8 cellular contexts compared by ENCODE assay signal in the genomic region with DNA sequence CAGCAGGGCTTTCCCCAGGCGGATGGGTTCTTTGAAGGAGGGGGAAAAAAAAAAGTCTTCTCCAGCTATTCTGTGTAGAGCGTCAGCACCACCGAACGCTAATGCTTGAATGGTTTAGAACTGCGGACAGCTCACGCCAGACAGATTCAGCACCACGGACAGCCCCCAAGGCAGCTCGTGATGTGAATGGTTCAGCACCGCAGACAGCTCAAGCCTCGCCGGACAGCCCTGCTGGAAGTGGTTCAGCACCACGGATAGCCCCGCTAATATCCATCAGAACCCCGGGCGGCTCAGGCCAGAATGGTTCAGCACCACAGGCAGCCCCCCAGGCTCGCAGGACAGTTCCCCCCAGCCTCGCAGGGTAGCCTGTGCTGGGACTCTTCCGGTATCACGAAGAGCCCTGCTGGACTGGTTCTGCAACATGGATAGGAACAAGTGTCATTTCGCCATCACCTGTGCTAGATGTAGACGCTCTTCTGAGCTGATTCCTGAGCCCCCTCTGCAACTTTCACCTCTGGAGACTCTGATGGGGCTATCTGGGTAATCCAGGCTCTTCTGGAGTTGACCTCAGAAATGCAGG. TPM values are rescaled to one million over a fixed set of nuclear protein-coding genes. Genes with fewer than 3 reads are reported as not detected.
DNase-seq lines count a peak whose midpoint lies in the region; ATAC-seq and TF ChIP-seq lines count a peak whose summit lies in the region.

No MANE protein-coding gene starts in this region.

- intact Hi-C loops in MCF 10A (cut with micrococcal nuclease): no loop called here

- no peaks in the 10 kb centered on the region for H3K4me1 Mint-ChIP-seq in MCF 10A (ENCODE audit: insufficient read depth, unreplicated experiment)

- H3K9me3 Mint-ChIP-seq in MCF 10A (ENCODE audit: unreplicated experiment): peaks cover 44% of the 10 kb centered on the region

- peaks cover 7% of the 10 kb centered on the region for H3K36me3 Mint-ChIP-seq in MCF 10A (ENCODE audit: insufficient read depth, unreplicated experiment)

- POLR2A ChIA-PET in MCF 10A (lab: Yijun Ruan, JAX): no interaction called here

- no peak for ATAC-seq in HG03175 (IDR thresholded peaks at IDR 0.05; ENCODE audit: unreplicated experiment)

- no peaks in the 10 kb centered on the region for H3K27me3 Mint-ChIP-seq in MCF 10A (ENCODE audit: insufficient read depth, unreplicated experiment)

- no peak overlapping the region for H3K4me3 Mint-ChIP-seq in MCF 10A (ENCODE audit: unreplicated experiment)

- no peak overlapping the region for H3K27ac Mint-ChIP-seq in MCF 10A (ENCODE audit: low read depth, unreplicated experiment)

- TF ChIP-seq CTCF in MCF 10A (IDR thresholded peaks at IDR 0.05; ENCODE audit: unreplicated experiment): no peak

- BruUV-seq in MCF 10A (replicated peaks; lab: Mats Ljungman, UMichigan): no TSS peak

- DNase-seq in GM04504 (ENCODE audit: low read depth): peak; percentile 17
- peak; percentile 69 for DNase-seq in NOMO-1 treated with DMSO at 0.1 percent for 48 hours (lab: John Stamatoyannopoulos, UW; ENCODE audit: unreplicated experiment)
- DNase-seq in MCF 10A (ENCODE audit: unreplicated experiment): peak; percentile 55
- DNase-seq in iris pigment epithelial cell (ENCODE audit: low read depth): peak; percentile 86
- DNase-seq in stimulated activated CD4-positive, alpha-beta T cell treated with anti-CD3 and anti-CD28 coated beads, Interleukin-2, amount 100 ng/mL, for 48 hours: peak; percentile 27 to 33
- DNase-seq in NCI-H774 (lab: John Stamatoyannopoulos, UW): no peak
- no peak for DNase-seq in NCI-H446 treated with DMSO at 0.1 percent for 48 hours (lab: John Stamatoyannopoulos, UW)

- CTCF ChIA-PET in MCF 10A (lab: Yijun Ruan, JAX): interaction anchor here (0.8 kb wide), 1 partner anchor 271 kb away, joined by 5 read pairs; no protein-coding TSS in a partner anchor

RNA-seq across cellular contexts. Expression of a gene that starts 4.9 kb away (rescaled TPM):
- total RNA-seq in MCF 10A (2022): not detected in 2 replicates

RNA-seq across cellular contexts. Expression of a gene that starts 33.5 kb away (rescaled TPM):
- total RNA-seq in MCF 10A (2022): not detected in 2 replicates

RNA-seq across cellular contexts. Expression of a gene that starts 43.0 kb away (rescaled TPM):
- 4.0 and 5.9 TPM in 2 replicates for total RNA-seq in MCF 10A (2022)

Comparison
In these comparisons a context has a peak if more than half of its experiments do, and no peak if none do; other contexts are left out.
1. DNase-seq: peak in GM04504 (single experiment), NOMO-1 treated with DMSO at 0.1 percent for 48 hours (single experiment), MCF 10A (single experiment), iris pigment epithelial cell (single experiment) and stimulated activated CD4-positive, alpha-beta T cell treated with anti-CD3 and anti-CD28 coated beads, Interleukin-2, amount 100 ng/mL, for 48 hours (2 of 2); none in NCI-H774 (single experiment) and NCI-H446 treated with DMSO at 0.1 percent for 48 hours (single experiment).